16 cellular contexts compared by ENCODE assay signal in genomic region chr11:14012836-14013235, GRCh38.
"Had no signal": no experiment of that assay in that cellular context is flagged by ENCODE, and none has a peak within 500 bp of the region (broad histone marks: within the 10 kb centered on the region; RNA-seq: fewer than 3 reads in every experiment).

No MANE protein-coding gene starts in this region.

- H3K9me3 ChIP-seq: neutrophil, right atrium auricular region, tibial artery, uterus had no signal

- H3K27me3 Mint-ChIP-seq: activated CD4-positive, alpha-beta memory T cell treated with anti-CD3 and anti-CD28 coated beads for 36 hours; naive thymus-derived CD8-positive, alpha-beta T cell had no signal

- H3K36me3 Mint-ChIP-seq: activated CD4-positive, alpha-beta memory T cell treated with anti-CD3 and anti-CD28 coated beads for 36 hours; naive thymus-derived CD8-positive, alpha-beta T cell had no signal

- ATAC-seq: left colon; naive thymus-derived CD8-positive, alpha-beta T cell had no signal

- H3K27ac ChIP-seq: coronary artery, neutrophil, right atrium auricular region, tibial artery, uterus had no signal

- H3K9me3 Mint-ChIP-seq: activated CD4-positive, alpha-beta memory T cell treated with anti-CD3 and anti-CD28 coated beads for 36 hours; naive thymus-derived CD8-positive, alpha-beta T cell had no signal

- H3K4me1 ChIP-seq: uterus had no signal

- H3K4me3 Mint-ChIP-seq: activated CD4-positive, alpha-beta memory T cell treated with anti-CD3 and anti-CD28 coated beads for 36 hours; naive thymus-derived CD8-positive, alpha-beta T cell had no signal

- FAIRE-seq: small intestine had no signal

- DNase-seq: activated CD4-positive, alpha-beta memory T cell treated with anti-CD3 and anti-CD28 coated beads for 36 hours; activated CD8-positive, alpha-beta memory T cell treated with anti-CD3 and anti-CD28 coated beads, Interleukin-2, amount 50 U/mL, for 4 hours; activated naive CD4-positive, alpha-beta T cell; central memory CD4-positive, alpha-beta T cell; effector CD4-positive, alpha-beta T cell; glutamatergic neuron; left colon; naive thymus-derived CD8-positive, alpha-beta T cell; posterior cingulate gyrus; small intestine; tibial artery; uterus had no signal

- H3K4me1 Mint-ChIP-seq: naive thymus-derived CD8-positive, alpha-beta T cell had no signal

- H3K27me3 ChIP-seq: neutrophil, right atrium auricular region, tibial artery, uterus had no signal

- H3K36me3 ChIP-seq: neutrophil, right atrium auricular region, tibial artery, uterus had no signal

- H3K4me3 ChIP-seq: coronary artery, lung, right atrium auricular region, tibial artery, uterus had no signal

- H3K27ac Mint-ChIP-seq: activated CD4-positive, alpha-beta memory T cell treated with anti-CD3 and anti-CD28 coated beads for 36 hours; naive thymus-derived CD8-positive, alpha-beta T cell had no signal
